Comparison of ENCODE assay signal across 13 cellular contexts in the genomic region with DNA sequence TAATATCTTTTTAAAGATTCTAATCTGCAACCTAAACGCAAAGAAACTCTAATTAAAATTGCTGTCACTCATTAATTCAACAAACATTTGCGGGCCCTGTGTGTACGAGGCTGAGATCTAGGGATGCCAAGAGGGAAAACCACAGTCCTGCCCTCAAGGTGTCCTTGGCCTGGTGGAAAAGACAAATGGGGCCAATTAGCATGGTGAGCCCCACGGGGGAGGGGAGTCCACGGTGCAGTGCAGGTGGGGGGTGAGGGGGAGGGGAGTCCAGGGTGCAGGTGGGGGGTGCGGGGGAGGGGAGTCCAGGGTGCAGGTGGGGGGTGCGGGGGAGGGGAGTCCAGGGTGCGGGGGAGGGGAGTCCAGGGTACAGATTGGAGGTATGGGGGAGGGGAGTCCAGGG. TPM values are rescaled to one million over a fixed set of nuclear protein-coding genes. Genes with fewer than 3 reads are reported as not detected.
DNase-seq lines count a peak whose midpoint lies in the region; ATAC-seq and TF ChIP-seq lines count a peak whose summit lies in the region.
"Had no signal": no experiment of that assay in that cellular context is flagged by ENCODE, and none has a peak within 500 bp of the region (broad histone marks: within the 10 kb centered on the region; RNA-seq: fewer than 3 reads in every experiment).

No MANE protein-coding gene starts in this region.

- H3K9me3 Mint-ChIP-seq in stimulated activated memory B cell treated with anti-CD40 and anti-IgM and Interleukin-4, amounts not matched to agents 10 μg/mL and 1 μg/mL and 100 μg/mL, for 72 hours, result no peaks in the 10 kb centered on the region
- H3K9me3 Mint-ChIP-seq: HFFc6 had no signal

- H3F3A ChIP-seq in SK-N-SH (replicated peaks; ENCODE audit: insufficient read depth), result no peaks in the 10 kb centered on the region

- H3K79me2 ChIP-seq in SK-N-SH (ENCODE audit: insufficient read depth) (no peaks in the 10 kb centered on the region), hepatocyte (no peaks in the 10 kb centered on the region)

- H3K27me3 ChIP-seq in SK-N-SH (ENCODE audit: insufficient read depth) (no peaks in the 10 kb centered on the region), hepatocyte (no peaks in the 10 kb centered on the region)

- no peak overlapping the region for H3K27ac ChIP-seq in SK-N-SH (ENCODE audit: low read depth in 2 of 2, low read length in 1 of 2)
- no peak overlapping the region for H3K27ac ChIP-seq in hepatocyte
- H3K27ac ChIP-seq: 22Rv1 had no signal

- H4K20me1 ChIP-seq in SK-N-SH (ENCODE audit: insufficient read depth), result no peaks in the 10 kb centered on the region
- H4K20me1 ChIP-seq in hepatocyte (ENCODE audit: insufficient read depth, poor library complexity, severe bottlenecking), result no peaks in the 10 kb centered on the region

- H3K9me2 ChIP-seq in SK-N-SH, result no peaks in the 10 kb centered on the region
- no peaks in the 10 kb centered on the region for H3K9me2 ChIP-seq in hepatocyte (replicated peaks; ENCODE audit: insufficient read depth)

- no peak overlapping the region for H3K4me3 ChIP-seq in SK-N-SH (ENCODE audit: low read depth in 2 of 2, low read length in 1 of 2)
- no peak overlapping the region for H3K4me3 ChIP-seq in hepatocyte
- H3K4me3 ChIP-seq: GM23338 had no signal

- DNase-seq in SK-N-SH (peak; percentile 43), hepatocyte (ENCODE audit: low spot score) (peak; percentile 2), medulla oblongata (ENCODE audit: extremely low spot score) (no peak)
- DNase-seq: C1 segment of cervical spinal cord; Caco-2; CD4-positive, CD25-positive, alpha-beta regulatory T cell; HFFc6 had no signal

- TF ChIP-seq CTCF in SK-N-SH (IDR thresholded peaks at IDR 0.05), result no peak
- TF ChIP-seq CTCF in hepatocyte (IDR thresholded peaks at IDR 0.05; ENCODE audit: poor library complexity), result no peak

- no peak overlapping the region for H3K4me2 ChIP-seq in SK-N-SH
- H3K4me2 ChIP-seq in hepatocyte, result no peak overlapping the region
- H3K4me2 ChIP-seq: GM23338 had no signal

- H3K9ac ChIP-seq in SK-N-SH, result no peak overlapping the region

- H3K4me1 ChIP-seq in SK-N-SH (ENCODE audit: control insufficient read depth in 1 of 2, insufficient read depth in 2 of 2, low read depth in 1 of 2, low read length in 1 of 2) (no peaks in the 10 kb centered on the region; a peak in 1 of 4 replicates), hepatocyte (ENCODE audit: insufficient read depth) (peaks cover 7% of the 10 kb centered on the region)

- peaks cover 18% of the 10 kb centered on the region for H3K4me1 Mint-ChIP-seq in stimulated activated memory B cell treated with anti-CD40 and anti-IgM and Interleukin-4, amounts not matched to agents 10 μg/mL and 1 μg/mL and 100 μg/mL, for 72 hours
- H3K4me1 Mint-ChIP-seq: CD4-positive, CD25-positive, alpha-beta regulatory T cell had no signal

- H3K4me3 Mint-ChIP-seq in stimulated activated memory B cell treated with anti-CD40 and anti-IgM and Interleukin-4, amounts not matched to agents 10 μg/mL and 1 μg/mL and 100 μg/mL, for 72 hours, result no peak overlapping the region
- H3K4me3 Mint-ChIP-seq: CD4-positive, CD25-positive, alpha-beta regulatory T cell; GM23338; HFFc6 had no signal

- H3K36me3 Mint-ChIP-seq in stimulated activated memory B cell treated with anti-CD40 and anti-IgM and Interleukin-4, amounts not matched to agents 10 μg/mL and 1 μg/mL and 100 μg/mL, for 72 hours, result no peaks in the 10 kb centered on the region
- H3K36me3 Mint-ChIP-seq: CD4-positive, CD25-positive, alpha-beta regulatory T cell had no signal

- H3K9me3 ChIP-seq in SK-N-SH (no peaks in the 10 kb centered on the region), hepatocyte (ENCODE audit: low read depth) (no peaks in the 10 kb centered on the region)
- H3K9me3 ChIP-seq: Caco-2 had no signal

- no peak overlapping the region for H3K27ac Mint-ChIP-seq in stimulated activated memory B cell treated with anti-CD40 and anti-IgM and Interleukin-4, amounts not matched to agents 10 μg/mL and 1 μg/mL and 100 μg/mL, for 72 hours
- H3K27ac Mint-ChIP-seq: CD4-positive, CD25-positive, alpha-beta regulatory T cell; GM23338; HFFc6 had no signal

- ATAC-seq in SK-N-SH treated with all-trans-retinoic acid at 6 μM for 48 hours (no peak), HG02642 (IDR thresholded peaks at IDR 0.05; ENCODE audit: poor library complexity, unreplicated experiment) (no peak), HG03439 (IDR thresholded peaks at IDR 0.05; ENCODE audit: unreplicated experiment) (no peak)
- ATAC-seq in stimulated activated memory B cell treated with anti-CD40 and anti-IgM and Interleukin-4, amounts not matched to agents 10 μg/mL and 1 μg/mL and 100 μg/mL, for 72 hours, result peak; percentile 27

- TF ChIP-seq RAD21 in SK-N-SH (IDR thresholded peaks at IDR 0.05; ENCODE audit: low read length), result no peak

- WGBS in SK-N-SH (ENCODE audit: low lambda C conversion rate), result 19% methylated on average over 8 of the region's 8 CpGs
- 64% methylated on average over 5 of the region's 8 CpGs for WGBS in hepatocyte (ENCODE audit: low lambda C conversion rate, missing lambda C conversion rate)

- POLR2A ChIA-PET in SK-N-SH (lab: Yijun Ruan, JAX), result no interaction called here

- H2AFZ ChIP-seq in SK-N-SH (ENCODE audit: low read depth), result no peak overlapping the region
- H2AFZ ChIP-seq in hepatocyte, result no peak overlapping the region
- H2AFZ ChIP-seq: GM23338 had no signal

- H3K36me3 ChIP-seq in SK-N-SH (replicated peaks in 1 of 2; ENCODE audit: control insufficient read depth in 1 of 2, insufficient read depth in 2 of 2, low read length in 1 of 2) (no peaks in the 10 kb centered on the region), hepatocyte (replicated peaks; ENCODE audit: insufficient read depth, low read depth) (no peaks in the 10 kb centered on the region)

- TF ChIP-seq EP300 in SK-N-SH (IDR thresholded peaks at IDR 0.05; ENCODE audit: borderline replicate concordance in 1 of 2, low read depth in 1 of 2, low read length in 1 of 2), result no peak

- CTCF ChIA-PET in SK-N-SH (lab: Yijun Ruan, JAX), result interaction anchor here (0.6 kb wide), 1 partner anchor 666 kb away, joined by 3 read pairs; no protein-coding TSS in a partner anchor

- peaks cover 41% of the 10 kb centered on the region for H3K27me3 Mint-ChIP-seq in stimulated activated memory B cell treated with anti-CD40 and anti-IgM and Interleukin-4, amounts not matched to agents 10 μg/mL and 1 μg/mL and 100 μg/mL, for 72 hours

TF ChIP-seq in SK-N-SH, 30 proteins besides CTCF, POLR2A, EP300 and RAD21:
- TF ChIP-seq MEF2A (IDR thresholded peaks at IDR 0.05; ENCODE audit: borderline replicate concordance, low read depth), result no peak
- TF ChIP-seq TAF1 (IDR thresholded peaks at IDR 0.05; ENCODE audit: borderline replicate concordance, low read depth, low read length), result no peak
- TF ChIP-seq, protein P1, sequence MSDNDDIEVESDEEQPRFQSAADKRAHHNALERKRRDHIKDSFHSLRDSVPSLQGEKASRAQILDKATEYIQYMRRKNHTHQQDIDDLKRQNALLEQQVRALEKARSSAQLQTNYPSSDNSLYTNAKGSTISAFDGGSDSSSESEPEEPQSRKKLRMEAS (IDR thresholded peaks at IDR 0.05; ENCODE audit: low read depth), result no peak

TF ChIP-seq in SK-N-SH treated with all-trans-retinoic acid at 6 μM for 48 hours, 23 proteins besides CTCF, POLR2A, EP300 and RAD21:
- TF ChIP-seq ZNF8 (CRISPR knock-in tag; IDR thresholded peaks at IDR 0.05) (no peak), ZC3H10 (CRISPR knock-in tag; IDR thresholded peaks at IDR 0.05) (no peak), ESRRG (CRISPR knock-in tag; IDR thresholded peaks at IDR 0.05) (no peak), PPARA (CRISPR knock-in tag; IDR thresholded peaks at IDR 0.05; ENCODE audit: borderline replicate concordance) (no peak), ZNF565 (CRISPR knock-in tag; conservative IDR thresholded peaks at IDR 0.05; ENCODE audit: low read depth) (no peak), RARB (CRISPR knock-in tag; IDR thresholded peaks at IDR 0.05) (no peak)
TF ChIP-seq in SK-N-SH treated with all-trans-retinoic acid at 6 μM for 48 hours: peak in this region for 0.

RNA-seq across cellular contexts. Expression of a gene that starts 50.1 kb away (rescaled TPM):
- 1.8 and 5.0 TPM in 2 replicates for polyA plus RNA-seq in SK-N-SH (2012; rRNA removed)
- 2.0 and 3.3 TPM in 2 replicates for polyA plus RNA-seq in SK-N-SH (2012; cell fraction: cytosol; rRNA removed)
- 4.3 and 5.2 TPM in 2 replicates for polyA plus RNA-seq in SK-N-SH (2012; cell fraction: nucleus; rRNA removed)
- total RNA-seq in hepatocyte, result 5.8 and 8.7 TPM in 2 replicates
- 3.0 and 4.9 TPM in 2 replicates for polyA plus RNA-seq in hepatocyte
